Comparison of ENCODE assay signal across 9 cellular contexts in genomic region chr10:66928000-66928770, GRCh38.
DNase-seq lines count a peak whose midpoint lies in the region; ATAC-seq and TF ChIP-seq lines count a peak whose summit lies in the region.
"Had no signal": no experiment of that assay in that cellular context is flagged by ENCODE, and none has a peak within 500 bp of the region (broad histone marks: within the 10 kb centered on the region; RNA-seq: fewer than 3 reads in every experiment).

No MANE protein-coding gene starts in this region.

- no peak for TF ChIP-seq CTCF in cardiac fibroblast (IDR thresholded peaks at IDR 0.05; ENCODE audit: low read depth, low read length)

- DNase-seq in cardiac fibroblast (ENCODE audit: low read depth in 2 of 2): peak; percentile 1 to 46
- DNase-seq in iPS-NIHi7 (ENCODE audit: extremely low spot score): peak; percentile 12
- peak; percentile 2 for DNase-seq in skeletal muscle cell (ENCODE audit: low read depth)
- no peak for DNase-seq in NOMO-1 (lab: John Stamatoyannopoulos, UW; ENCODE audit: unreplicated experiment in 2 of 2)
- no peak for DNase-seq in activated CD4-positive, CD25-positive, alpha-beta regulatory T cell treated with anti-CD3 and anti-CD28 coated beads, Interleukin-2, amount 50 U/mL, for 72 hours
- DNase-seq: NCI-H446 had no signal

- H3K27me3 ChIP-seq in HUES6 (ENCODE audit: control insufficient read depth, insufficient read depth, low read length): peaks cover 38% of the 10 kb centered on the region

- H3K4me3 ChIP-seq in HUES6 (ENCODE audit: low read depth, low read length): peak overlapping the region; percentile 50
- peak overlapping the region in 1 of 2 donors; percentile 39 for H3K4me3 ChIP-seq in cardiac fibroblast (replicated peaks in 1 of 2; ENCODE audit: low read depth in 2 of 2, low read length in 2 of 2)
- peak overlapping the region; percentile 36 for H3K4me3 ChIP-seq in skeletal muscle cell (ENCODE audit: low read depth, low read length)

- peaks cover 38% of the 10 kb centered on the region for H3K4me1 ChIP-seq in HUES6 (ENCODE audit: control insufficient read depth, insufficient read depth, low read length)

- ATAC-seq in GM18907 (IDR thresholded peaks at IDR 0.05; ENCODE audit: unreplicated experiment): no peak
- ATAC-seq: stimulated activated effector memory CD8-positive, alpha-beta T cell treated with anti-CD3 and anti-CD28 coated beads, Interleukin-12 subunit alpha, Interleukin-12 subunit beta, amount 100 ng/mL, for 72 hours had no signal

- H3K9me3 ChIP-seq in HUES6 (ENCODE audit: control insufficient read depth, insufficient read depth, low read depth, low read length): no peaks in the 10 kb centered on the region

- H3K36me3 ChIP-seq in HUES6 (ENCODE audit: control insufficient read depth, insufficient read depth, low read length): no peaks in the 10 kb centered on the region

- no peak overlapping the region for H3K27ac ChIP-seq in HUES6 (ENCODE audit: low read depth, low read length)

- no peak overlapping the region for H3K9ac ChIP-seq in HUES6 (ENCODE audit: low read length)

Comparison
In these comparisons a context has a peak if more than half of its experiments do, and no peak if none do; other contexts are left out.
1. DNase-seq: peak in cardiac fibroblast (2 of 2), iPS-NIHi7 (single experiment) and skeletal muscle cell (single experiment); none in NOMO-1 (0 of 2) and activated CD4-positive, CD25-positive, alpha-beta regulatory T cell treated with anti-CD3 and anti-CD28 coated beads, Interleukin-2, amount 50 U/mL, for 72 hours (single experiment).